In the genomic region with DNA sequence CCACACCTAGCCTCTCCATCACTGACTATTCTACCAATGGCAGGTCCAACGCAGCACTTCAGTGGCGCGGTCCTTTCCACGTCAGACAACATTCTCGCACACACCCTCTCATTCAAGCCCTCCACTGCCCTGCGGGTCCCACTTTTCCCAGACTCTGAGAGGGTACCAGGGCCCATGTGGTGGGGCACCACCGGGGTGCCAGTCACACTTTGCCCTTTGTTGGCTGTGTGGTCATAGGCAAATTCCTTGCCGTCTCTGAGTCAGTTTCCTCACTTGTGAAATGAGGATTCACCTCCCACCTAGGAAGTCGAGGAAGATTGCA, we compare ENCODE assay signal across 9 cellular contexts. TPM values are rescaled to one million over a fixed set of nuclear protein-coding genes. Genes with fewer than 3 reads are reported as not detected.
DNase-seq lines count a peak whose midpoint lies in the region; ATAC-seq and TF ChIP-seq lines count a peak whose summit lies in the region.
"Had no signal": no experiment of that assay in that cellular context is flagged by ENCODE, and none has a peak within 500 bp of the region (broad histone marks: within the 10 kb centered on the region; RNA-seq: fewer than 3 reads in every experiment).

No MANE protein-coding gene starts in this region.

- H4K20me1 ChIP-seq in PC-9 (ENCODE audit: insufficient read depth), result no peaks in the 10 kb centered on the region

- intact Hi-C loops in CD8-positive, alpha-beta T cell (cut with DNase I, micrococcal nuclease), result no loop called here
- intact Hi-C loops in PC-9 (cut with micrococcal nuclease; ENCODE audit: unreplicated experiment), result loop anchor here (5.0 to 10.0 kb wide), 4 partner anchors 84 to 234 kb away; a partner anchor contains a TSS

- no peak overlapping the region for H2AFZ ChIP-seq in PC-9

- no peaks in the 10 kb centered on the region for H3K36me3 ChIP-seq in CD8-positive, alpha-beta T cell (ENCODE audit: insufficient read depth, low read length)
- H3K36me3 ChIP-seq in PC-9 (ENCODE audit: low read depth), result no peaks in the 10 kb centered on the region

- peak overlapping the region; percentile 100 for H3K4me2 ChIP-seq in PC-9

- peaks cover 35% of the 10 kb centered on the region for H3K79me2 ChIP-seq in PC-9 (ENCODE audit: low read depth)

- H3K4me1 ChIP-seq in CD8-positive, alpha-beta T cell (ENCODE audit: insufficient read depth, low read length), result peaks cover 7% of the 10 kb centered on the region
- H3K4me1 ChIP-seq in PC-9 (replicated peaks; ENCODE audit: insufficient read depth), result peaks cover 54% of the 10 kb centered on the region

- H3K9me3 Mint-ChIP-seq in CD8-positive, alpha-beta T cell, result no peaks in the 10 kb centered on the region
- no peaks in the 10 kb centered on the region for H3K9me3 Mint-ChIP-seq in osteocyte (ENCODE audit: unreplicated experiment)

- no peak overlapping the region for H3K4me3 ChIP-seq in CD8-positive, alpha-beta T cell (ENCODE audit: low read depth, low read length)
- peak overlapping the region; percentile 96; the same call in 1 of the 2 replicates for H3K4me3 ChIP-seq in PC-9

- H3K36me3 Mint-ChIP-seq in CD8-positive, alpha-beta T cell, result peaks cover 2% of the 10 kb centered on the region
- no peaks in the 10 kb centered on the region for H3K36me3 Mint-ChIP-seq in osteocyte (ENCODE audit: unreplicated experiment)

- no peaks in the 10 kb centered on the region for H3K9me3 ChIP-seq in CD8-positive, alpha-beta T cell (ENCODE audit: low read length)
- H3K9me3 ChIP-seq in PC-9 (ENCODE audit: insufficient read depth, low read depth), result no peaks in the 10 kb centered on the region

- ATAC-seq in CD8-positive, alpha-beta T cell, result no peak
- ATAC-seq in HG03342 (IDR thresholded peaks at IDR 0.05; ENCODE audit: unreplicated experiment), result no peak

- in situ Hi-C loops in ACHN (cut with HindIII; ENCODE audit: low pct_ligation_motif_present, low pct_unique_long_range_greater_than_20kb, low sequenced_read_pairs), result no loop called here

- peak overlapping the region; percentile 91 for H3K4me3 Mint-ChIP-seq in CD8-positive, alpha-beta T cell
- H3K4me3 Mint-ChIP-seq in osteocyte (ENCODE audit: unreplicated experiment), result peak overlapping the region; percentile 77

- BruUV-seq in PC-9 (replicated peaks; lab: Mats Ljungman, UMichigan), result TSS peak; percentile 40

- DNase-seq in CD8-positive, alpha-beta T cell, result no peak
- no peak for DNase-seq in PC-9
- no peak for DNase-seq in epithelial cell of prostate (ENCODE audit: low read depth, low spot score)
- no peak for DNase-seq in osteocyte (ENCODE audit: extremely low spot score, unreplicated experiment)
- no peak for DNase-seq in HEK293T (ENCODE audit: extremely low spot score)
- no peak for DNase-seq in NCI-H446 (lab: John Stamatoyannopoulos, UW)
- DNase-seq in ACHN, result no peak
- DNase-seq: NCI-H2081 treated with DMSO at 0.1 percent for 48 hours had no signal

- no peak for TF ChIP-seq CTCF in CD8-positive, alpha-beta T cell (IDR thresholded peaks at IDR 0.05)
- TF ChIP-seq CTCF in PC-9 (conservative IDR thresholded peaks at IDR 0.05), result no peak
- no peak for TF ChIP-seq CTCF in osteocyte (IDR thresholded peaks at IDR 0.05)

- H3K27ac Mint-ChIP-seq in CD8-positive, alpha-beta T cell, result no peak overlapping the region
- peak overlapping the region; percentile 70 for H3K27ac Mint-ChIP-seq in osteocyte (ENCODE audit: unreplicated experiment)

- no peaks in the 10 kb centered on the region for H3K9me2 ChIP-seq in PC-9 (ENCODE audit: insufficient read depth)

- CTCF ChIA-PET in CD8-positive, alpha-beta T cell (lab: Charles Lee), result interaction anchor here (1.0 to 11.8 kb wide), 3 partner anchors 66 to 211 kb away, joined by 3 to 277 read pairs (median 4); no protein-coding TSS in a partner anchor
- CTCF ChIA-PET in PC-9 (lab: Charles Lee) (no interaction called here), HEK293T (lab: Yijun Ruan, JAX) (interaction anchor here (1.6 kb wide), 1 partner anchor 26 kb away, joined by 3 read pairs; no protein-coding TSS in a partner anchor)

- H3K27me3 ChIP-seq in CD8-positive, alpha-beta T cell (ENCODE audit: insufficient read depth, low read length), result no peaks in the 10 kb centered on the region
- H3K27me3 ChIP-seq in PC-9 (ENCODE audit: insufficient read depth, low read depth), result no peaks in the 10 kb centered on the region

- peaks cover 23% of the 10 kb centered on the region for H3K4me1 Mint-ChIP-seq in CD8-positive, alpha-beta T cell (ENCODE audit: low read depth)
- peaks cover 60% of the 10 kb centered on the region for H3K4me1 Mint-ChIP-seq in osteocyte (ENCODE audit: unreplicated experiment)

- H3F3A ChIP-seq in PC-9 (ENCODE audit: insufficient read depth, low read depth), result peaks cover 46% of the 10 kb centered on the region

- no peak overlapping the region for H3K27ac ChIP-seq in CD8-positive, alpha-beta T cell (ENCODE audit: low read depth, low read length)
- no peak overlapping the region for H3K27ac ChIP-seq in PC-9
- H3K27ac ChIP-seq in epithelial cell of prostate, result peak overlapping the region; percentile 94

- POLR2A ChIA-PET in CD8-positive, alpha-beta T cell (lab: Charles Lee), result interaction anchor here (0.8 kb wide), 1 partner anchor 18 kb away, joined by 3 read pairs; no protein-coding TSS in a partner anchor
- POLR2A ChIA-PET in PC-9 (lab: Charles Lee; ENCODE audit: unreplicated experiment) (no interaction called here), HEK293T (lab: Yijun Ruan, JAX) (interaction anchor here (1.0 kb wide), 2 partner anchors 16 to 18 kb away, joined by 4 to 6 read pairs; a partner anchor contains a TSS)

- peaks cover 2% of the 10 kb centered on the region for H3K27me3 Mint-ChIP-seq in CD8-positive, alpha-beta T cell (ENCODE audit: low read depth)
- no peaks in the 10 kb centered on the region for H3K27me3 Mint-ChIP-seq in osteocyte (ENCODE audit: unreplicated experiment)

TF ChIP-seq in HEK293T, 16 proteins besides CTCF, POLR2A, EP300 and RAD21:
- TF ChIP-seq HDGF (IDR thresholded peaks at IDR 0.05; ENCODE audit: borderline replicate concordance), result no peak
- TF ChIP-seq TARDBP (IDR thresholded peaks at IDR 0.05), result no peak
- no peak for TF ChIP-seq L3MBTL2 (conservative IDR thresholded peaks at IDR 0.05)
- TF ChIP-seq, protein P1, sequence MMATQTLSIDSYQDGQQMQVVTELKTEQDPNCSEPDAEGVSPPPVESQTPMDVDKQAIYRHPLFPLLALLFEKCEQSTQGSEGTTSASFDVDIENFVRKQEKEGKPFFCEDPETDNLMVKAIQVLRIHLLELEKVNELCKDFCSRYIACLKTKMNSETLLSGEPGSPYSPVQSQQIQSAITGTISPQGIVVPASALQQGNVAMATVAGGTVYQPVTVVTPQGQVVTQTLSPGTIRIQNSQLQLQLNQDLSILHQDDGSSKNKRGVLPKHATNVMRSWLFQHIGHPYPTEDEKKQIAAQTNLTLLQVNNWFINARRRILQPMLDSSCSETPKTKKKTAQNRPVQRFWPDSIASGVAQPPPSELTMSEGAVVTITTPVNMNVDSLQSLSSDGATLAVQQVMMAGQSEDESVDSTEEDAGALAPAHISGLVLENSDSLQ (IDR thresholded peaks at IDR 0.05), result no peak

RNA-seq across cellular contexts. Expression of a gene that starts 1.1 kb away (rescaled TPM):
- total RNA-seq in CD8-positive, alpha-beta T cell, result 1 to 10 TPM; 2.2 to 4.3 TPM
- total RNA-seq in PC-9 (2021), result 92.4 and 138 TPM in 2 replicates
- total RNA-seq in osteocyte, result 92.3 and 111 TPM in 2 replicates

RNA-seq across cellular contexts. Expression of a gene that starts 4.2 kb away (rescaled TPM):
- total RNA-seq in CD8-positive, alpha-beta T cell, result 10 to 100 TPM; 15.5 to 19.3 TPM
- total RNA-seq in PC-9 (2021) (14.6 and 19.5 TPM in 2 replicates), osteocyte (8.1 and 10.6 TPM in 2 replicates)

RNA-seq across cellular contexts. Expression of a gene that starts 17.0 kb away (rescaled TPM):
- total RNA-seq in CD8-positive, alpha-beta T cell, result 10 to 100 TPM; 76.5 to 77.2 TPM
- 49.3 and 64.9 TPM in 2 replicates for total RNA-seq in PC-9 (2021)
- 42.0 and 44.5 TPM in 2 replicates for total RNA-seq in osteocyte

RNA-seq across cellular contexts. Expression of a gene that starts 30.4 kb away (rescaled TPM):
- total RNA-seq in CD8-positive, alpha-beta T cell, result 1 to 10 TPM; 1.2 to 1.4 TPM
- total RNA-seq in PC-9 (2021) (22.4 and 32.2 TPM in 2 replicates), osteocyte (6.4 and 9.8 TPM in 2 replicates)

Comparison
In these comparisons a context has a peak if more than half of its experiments do, and no peak if none do; other contexts are left out.
1. RNA of a gene that starts 1.1 kb away (total RNA-seq): 92.3 to 111 TPM in osteocyte and 92.4 to 138 TPM in PC-9; 2.2 to 4.3 TPM in CD8-positive, alpha-beta T cell; every median in the first group is over 10 times any median in the second.